Comparison of ENCODE assay signal across 9 cellular contexts in the genomic region with DNA sequence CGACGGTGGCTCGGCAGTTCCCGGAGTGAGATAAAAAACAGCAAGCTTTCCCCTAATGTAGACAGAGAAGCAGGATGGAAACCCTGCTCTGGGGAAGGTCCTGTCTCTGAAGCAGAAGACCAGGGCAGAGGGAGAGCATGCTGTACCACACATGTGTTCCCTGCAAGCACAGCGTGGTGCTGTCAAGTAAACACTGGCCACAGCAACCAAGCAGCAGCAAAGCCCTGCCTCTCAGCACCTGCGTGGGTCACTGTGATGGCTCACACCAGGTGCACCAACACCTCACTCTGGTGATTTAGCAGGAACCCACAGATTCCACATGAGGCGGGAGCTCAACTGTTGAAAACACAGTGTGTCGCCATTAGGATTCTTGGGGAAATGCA.
DNase-seq lines count a peak whose midpoint lies in the region; ATAC-seq and TF ChIP-seq lines count a peak whose summit lies in the region.
"Had no signal": no experiment of that assay in that cellular context is flagged by ENCODE, and none has a peak within 500 bp of the region (broad histone marks: within the 10 kb centered on the region; RNA-seq: fewer than 3 reads in every experiment).

No MANE protein-coding gene starts in this region.

- H3K9ac ChIP-seq in subcutaneous abdominal adipose tissue (ENCODE audit: low read length in 5 of 5) (no peak overlapping the region), H9 (ENCODE audit: extremely low read depth, insufficient read length, low read length) (no peak overlapping the region)

- H3K56ac ChIP-seq in H9 (ENCODE audit: insufficient read length, low read depth, low read length) = no peak overlapping the region

- H3K4me3 ChIP-seq in left ventricle myocardium inferior (peak overlapping the region; percentile 43), subcutaneous abdominal adipose tissue (ENCODE audit: low read depth in 1 of 5, low read length in 5 of 5) (peak overlapping the region in 4 of 5 donors; percentile 30 to 55 (median 46))

- H4K8ac ChIP-seq in H9 (replicated peaks; ENCODE audit: insufficient read length, low read depth, low read length) = no peak overlapping the region

- no peaks in the 10 kb centered on the region for H4K20me1 ChIP-seq in H9 (ENCODE audit: control insufficient read depth, insufficient read depth, insufficient read length)

- no peak overlapping the region for H2BK120ac ChIP-seq in H9 (ENCODE audit: low read depth, low read length, poor library complexity, severe bottlenecking)

- no CpG with 5 or more reads among the region's 8 CpGs for WGBS in H9 (ENCODE audit: extremely low coverage, insufficient read length, low lambda C conversion rate)

- intact Hi-C loops in left ventricle myocardium inferior (cut with micrococcal nuclease) = no loop called here

- peaks cover 7% of the 10 kb centered on the region for H3K4me1 Mint-ChIP-seq in T-helper 17 cell
- peaks cover 2 to 5% of the 10 kb centered on the region in 2 experiments; a peak in 3 of 4 replicates for H3K4me1 Mint-ChIP-seq in H9

- H3K9me3 ChIP-seq in T-helper 17 cell (ENCODE audit: control insufficient read depth, low read length, poor library complexity, severe bottlenecking) = no peaks in the 10 kb centered on the region
- H3K9me3 ChIP-seq in left ventricle myocardium inferior (replicated peaks) = peaks cover 2% of the 10 kb centered on the region
- H3K9me3 ChIP-seq in subcutaneous abdominal adipose tissue (ENCODE audit: control insufficient read depth in 5 of 5, low read length in 5 of 5) = peaks cover 0 to 4% (median 0%) of the 10 kb centered on the region in 5 donors
- no peaks in the 10 kb centered on the region for H3K9me3 ChIP-seq in H9 (ENCODE audit: control insufficient read depth, low read depth, low read length)

- H3K79me1 ChIP-seq in H9 (ENCODE audit: insufficient read depth, low read depth, low read length, poor library complexity, severe bottlenecking) = no peaks in the 10 kb centered on the region

- no peak overlapping the region for H3T11ph ChIP-seq in H9 (ENCODE audit: low read length)

- no peak overlapping the region for H3K4me2 ChIP-seq in H9 (ENCODE audit: insufficient read depth, insufficient read length, low read length)

- no peaks in the 10 kb centered on the region for H3K23me2 ChIP-seq in H9 (ENCODE audit: insufficient read length, low read depth, low read length, poor library complexity, severe bottlenecking)

- no peak overlapping the region for H2AFZ ChIP-seq in H9 (ENCODE audit: low read length)

- no peak overlapping the region for H4K5ac ChIP-seq in H9 (ENCODE audit: insufficient read length, low read depth, low read length)

- peaks cover 3% of the 10 kb centered on the region in 2 experiments; a peak in 2 of 5 replicates for H3K9me3 Mint-ChIP-seq in H9

- no peak overlapping the region for H3K4ac ChIP-seq in H9 (ENCODE audit: low read depth, low read length)

- DNase-seq in NCI-H1417 (lab: John Stamatoyannopoulos, UW) (peak in 2 of 3 experiments; percentile 38 to 57), NCI-H1417 treated with DMSO at 0.1 percent for 48 hours (lab: John Stamatoyannopoulos, UW) (no peak), T-helper 17 cell (no peak), left ventricle myocardium inferior (peak; percentile 34), NCI-H187 treated with DMSO at 0.1 percent for 48 hours (lab: John Stamatoyannopoulos, UW) (no peak), H9 (no peak)
- DNase-seq: stimulated activated CD4-positive, alpha-beta T cell treated with anti-CD3 and anti-CD28 coated beads, Interleukin-4, amount 100 ng/mL, for 24 hours had no signal

- H3K27me3 ChIP-seq in left ventricle myocardium inferior (ENCODE audit: low read depth) (no peaks in the 10 kb centered on the region), subcutaneous abdominal adipose tissue (ENCODE audit: control insufficient read depth in 5 of 5, insufficient read depth in 4 of 5, low read length in 5 of 5) (no peaks in the 10 kb centered on the region), H9 (ENCODE audit: insufficient read depth, low read length) (no peaks in the 10 kb centered on the region)

- H3K27me3 Mint-ChIP-seq in T-helper 17 cell (peaks cover 26% of the 10 kb centered on the region), H9 (ENCODE audit: low read depth) (peaks cover 2% of the 10 kb centered on the region; the same call in 1 of the 2 replicates)

- H3K18ac ChIP-seq in H9 (ENCODE audit: insufficient read length, low read depth, low read length) = no peak overlapping the region

- peak overlapping the region; percentile 13 for H3K4me3 Mint-ChIP-seq in T-helper 17 cell
- H3K4me3 Mint-ChIP-seq in H9 = no peak overlapping the region

- no peak for TF ChIP-seq CTCF in left ventricle myocardium inferior (IDR thresholded peaks at IDR 0.05; ENCODE audit: borderline replicate concordance)
- no peak for TF ChIP-seq CTCF in H9 (conservative IDR thresholded peaks at IDR 0.05)

- H2BK12ac ChIP-seq in H9 (ENCODE audit: insufficient read length, low read depth, low read length) = no peak overlapping the region

- H3K4me1 ChIP-seq in left ventricle myocardium inferior (peaks cover 26% of the 10 kb centered on the region), subcutaneous abdominal adipose tissue (ENCODE audit: control insufficient read depth in 5 of 5, insufficient read depth in 5 of 5, low read length in 5 of 5) (peaks cover 2 to 26% (median 17%) of the 10 kb centered on the region in 5 donors), H9 (ENCODE audit: insufficient read depth, low read length) (no peaks in the 10 kb centered on the region)

- H3K27ac ChIP-seq in left ventricle myocardium inferior (replicated peaks) (peak overlapping the region; percentile 71), subcutaneous abdominal adipose tissue (ENCODE audit: low read depth, low read length) (no peak overlapping the region), H9 (ENCODE audit: insufficient read length, low read depth, low read length) (no peak overlapping the region)

- H3K27ac Mint-ChIP-seq in T-helper 17 cell = no peak overlapping the region
- no peak overlapping the region for H3K27ac Mint-ChIP-seq in H9

- no peak overlapping the region for H3K23ac ChIP-seq in H9 (ENCODE audit: insufficient read length, low read depth, low read length)

- no peaks in the 10 kb centered on the region for H3K79me2 ChIP-seq in H9 (ENCODE audit: insufficient read depth, low read length)

- no peaks in the 10 kb centered on the region for H3K36me3 Mint-ChIP-seq in T-helper 17 cell (ENCODE audit: low read depth)
- H3K36me3 Mint-ChIP-seq in H9 (ENCODE audit: insufficient read depth in 1 of 3, low read depth in 3 of 3) = 0 out of 7 replicates have a peak, but pooled peaks cover 0 to under 1% (median 0%) of the 10 kb centered on the region in 3 experiments

- ATAC-seq in T-helper 17 cell (no peak), HG03135 (IDR thresholded peaks at IDR 0.05; ENCODE audit: unreplicated experiment) (no peak)

- no peak overlapping the region for H2AK5ac ChIP-seq in H9 (ENCODE audit: insufficient read length, low read length)

- no peak overlapping the region for H2BK15ac ChIP-seq in H9 (ENCODE audit: low read depth, low read length)

- no peaks in the 10 kb centered on the region for H3K36me3 ChIP-seq in left ventricle myocardium inferior
- H3K36me3 ChIP-seq in subcutaneous abdominal adipose tissue (ENCODE audit: control insufficient read depth in 5 of 5, insufficient read depth in 5 of 5, low read length in 5 of 5) = no peaks in the 10 kb centered on the region

- no peak overlapping the region for H3K14ac ChIP-seq in H9 (ENCODE audit: insufficient read depth, low read length)

- no peak overlapping the region for H2BK20ac ChIP-seq in H9 (ENCODE audit: low read depth, low read length, poor library complexity, severe bottlenecking)

- H2BK5ac ChIP-seq in H9 (ENCODE audit: insufficient read length, low read length) = no peak overlapping the region

- no peak overlapping the region for H4K91ac ChIP-seq in H9 (ENCODE audit: insufficient read length, low read depth, low read length)

Comparison
In these comparisons a context has a peak if more than half of its experiments do, and no peak if none do; other contexts are left out.
1. DNase-seq: peak in NCI-H1417 (2 of 3) and left ventricle myocardium inferior (single experiment); none in NCI-H1417 treated with DMSO at 0.1 percent for 48 hours (single experiment), T-helper 17 cell (0 of 3), NCI-H187 treated with DMSO at 0.1 percent for 48 hours (single experiment) and H9 (single experiment).